13 cellular contexts compared by ENCODE assay signal in genomic region chrX:126658447-126658846, GRCh38.
"Had no signal": no experiment of that assay in that cellular context is flagged by ENCODE, and none has a peak within 500 bp of the region (broad histone marks: within the 10 kb centered on the region; RNA-seq: fewer than 3 reads in every experiment).

No MANE protein-coding gene starts in this region.

- H3K4me3 ChIP-seq: coronary artery, esophagus squamous epithelium, prostate gland, right lobe of liver, testis, upper lobe of left lung had no signal

- DNase-seq: activated CD4-positive, alpha-beta T cell treated with anti-CD3 and anti-CD28 coated beads for 1 hour; activated CD4-positive, alpha-beta T cell treated with anti-CD3 and anti-CD28 coated beads, Interleukin-2, amount 50 U/mL, for 48 hours; activated naive CD4-positive, alpha-beta T cell treated with anti-CD3 and anti-CD28 coated beads, Interleukin-2, amount 50 U/mL, for 16 hours; esophagus squamous epithelium; head of caudate nucleus; immature natural killer cell; right lobe of liver; testis; upper lobe of left lung had no signal

- H3K4me1 ChIP-seq: esophagus squamous epithelium, prostate gland, right lobe of liver, testis, upper lobe of left lung had no signal

- H3K36me3 ChIP-seq: esophagus squamous epithelium, prostate gland, right lobe of liver, upper lobe of left lung had no signal

- H3K27me3 ChIP-seq: esophagus squamous epithelium, right lobe of liver, testis, upper lobe of left lung had no signal

- H3K27ac ChIP-seq: coronary artery, esophagus squamous epithelium, prostate gland, right lobe of liver, testis, upper lobe of left lung, VCaP had no signal

- H3K9me3 ChIP-seq: esophagus squamous epithelium, prostate gland, right lobe of liver, testis, upper lobe of left lung had no signal

- ATAC-seq: activated T-helper 17 cell treated with anti-CD3 and anti-CD28 coated beads, Interleukin-2, amount 50 U/mL, for 72 hours; right lobe of liver had no signal
